17 cellular contexts compared by ENCODE assay signal in the genomic region with DNA sequence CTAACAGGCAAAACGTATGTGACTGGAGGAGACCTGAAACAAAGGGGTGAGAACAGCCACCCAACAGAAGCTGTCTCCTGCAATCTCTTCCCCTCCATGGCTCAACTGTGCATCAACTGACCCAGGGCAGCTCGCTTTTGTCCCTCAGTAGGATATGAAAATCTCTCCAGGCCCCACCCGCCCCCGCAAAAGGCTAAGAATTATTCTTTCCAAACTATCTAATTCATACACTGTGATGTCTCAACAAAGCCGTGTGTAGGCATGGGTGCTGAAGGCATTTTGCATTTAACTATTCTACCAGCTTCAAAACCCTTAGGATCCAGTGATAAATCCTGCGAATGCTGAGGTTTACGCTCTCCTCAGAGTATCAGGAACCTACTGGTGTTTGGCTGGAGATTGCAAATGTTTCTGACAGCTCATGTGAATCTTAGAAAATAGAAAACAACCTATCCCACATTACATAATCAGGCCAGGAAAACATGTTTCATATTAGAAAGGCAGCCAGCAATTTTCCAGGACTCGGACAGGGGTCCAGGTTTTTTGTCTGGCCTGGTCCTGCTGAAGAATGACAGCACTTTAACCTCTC. TPM values are rescaled to one million over a fixed set of nuclear protein-coding genes. Genes with fewer than 3 reads are reported as not detected.
DNase-seq lines count a peak whose midpoint lies in the region; ATAC-seq and TF ChIP-seq lines count a peak whose summit lies in the region.
"Had no signal": no experiment of that assay in that cellular context is flagged by ENCODE, and none has a peak within 500 bp of the region (broad histone marks: within the 10 kb centered on the region; RNA-seq: fewer than 3 reads in every experiment).

No MANE protein-coding gene starts in this region.

- H3K27me3 Mint-ChIP-seq in neural crest cell (ENCODE audit: low read depth) (no peaks in the 10 kb centered on the region), CD14-positive monocyte (ENCODE audit: low read depth in 3 of 3) (peaks cover 0 to 3% (median 0%) of the 10 kb centered on the region in 3 donors)
- H3K27me3 Mint-ChIP-seq: activated CD4-positive, alpha-beta T cell treated with anti-CD3 and anti-CD28 coated beads, Interleukin-2, amount 10 ng/mL, durations not matched to agents 24 days and 14 days had no signal

- H3K27ac ChIP-seq in esophagus squamous epithelium (peak overlapping the region in 3 of 4 donors; percentile 37 to 57 (median 54)), upper lobe of right lung (peak overlapping the region; percentile 37)

- WGBS in esophagus squamous epithelium, 2 donors, result 82 to 85% methylated on average over 5 to 8 of the region's 8 CpGs

- TF ChIP-seq POLR2A in esophagus squamous epithelium (IDR thresholded peaks at IDR 0.05) (no peak), GM18505 (IDR thresholded peaks at IDR 0.05; ENCODE audit: borderline replicate concordance, extremely low read depth, insufficient read depth, insufficient read length) (no peak)

- H3K4me3 ChIP-seq in esophagus squamous epithelium (no peak overlapping the region), upper lobe of right lung (no peak overlapping the region)

- intact Hi-C loops in esophagus squamous epithelium (cut with DNase I), result loop anchor here (10.0 kb wide), 1 partner anchor 332 kb away; the partner anchor contains the start of gene INTS6
- intact Hi-C loops in upper lobe of right lung (cut with DNase I), result no loop called here
- intact Hi-C loops in CD14-positive monocyte (cut with micrococcal nuclease), result no loop called here

- TF ChIP-seq CTCF in esophagus squamous epithelium (IDR thresholded peaks at IDR 0.05), result no peak
- no peak for TF ChIP-seq CTCF in neural crest cell (conservative IDR thresholded peaks at IDR 0.05)
- no peak for TF ChIP-seq CTCF in upper lobe of right lung (IDR thresholded peaks at IDR 0.05)
- TF ChIP-seq CTCF in CD14-positive monocyte (IDR thresholded peaks at IDR 0.05), result no peak

- H3K27ac Mint-ChIP-seq in neural crest cell (ENCODE audit: unreplicated experiment), result peak overlapping the region; percentile 91
- H3K27ac Mint-ChIP-seq in CD14-positive monocyte, result peak overlapping the region in 1 of 7 donors; percentile 36
- H3K27ac Mint-ChIP-seq: activated CD4-positive, alpha-beta T cell treated with anti-CD3 and anti-CD28 coated beads, Interleukin-2, amount 10 ng/mL, durations not matched to agents 24 days and 14 days had no signal

- H3K9me3 Mint-ChIP-seq in neural crest cell (no peaks in the 10 kb centered on the region), CD14-positive monocyte (no peaks in the 10 kb centered on the region)

- H3K4me1 Mint-ChIP-seq in neural crest cell (peaks cover 16% of the 10 kb centered on the region), CD14-positive monocyte (peaks cover 3% of the 10 kb centered on the region)

- H3K4me3 Mint-ChIP-seq in neural crest cell (no peak overlapping the region), CD14-positive monocyte (no peak overlapping the region)
- H3K4me3 Mint-ChIP-seq: activated CD4-positive, alpha-beta T cell treated with anti-CD3 and anti-CD28 coated beads, Interleukin-2, amount 10 ng/mL, durations not matched to agents 24 days and 14 days had no signal

- H3K27me3 ChIP-seq in esophagus squamous epithelium, result no peaks in the 10 kb centered on the region
- H3K27me3 ChIP-seq in upper lobe of right lung, result no peaks in the 10 kb centered on the region

- H3K36me3 ChIP-seq in esophagus squamous epithelium (peaks cover 0 to 6% (median 0%) of the 10 kb centered on the region in 3 donors), upper lobe of right lung (no peaks in the 10 kb centered on the region)

- peaks cover 2% of the 10 kb centered on the region for H3K36me3 Mint-ChIP-seq in neural crest cell (ENCODE audit: low read depth)
- H3K36me3 Mint-ChIP-seq in CD14-positive monocyte, result peaks cover 17 to 18% of the 10 kb centered on the region in 2 donors

- no peak for ATAC-seq in upper lobe of right lung
- no peak for ATAC-seq in GM18505 (IDR thresholded peaks at IDR 0.05; ENCODE audit: unreplicated experiment)

- peaks cover 0 to 16% (median 6%) of the 10 kb centered on the region in 3 donors for H3K4me1 ChIP-seq in esophagus squamous epithelium
- H3K4me1 ChIP-seq in upper lobe of right lung, result peaks cover 10% of the 10 kb centered on the region

- H3K9me3 ChIP-seq in esophagus squamous epithelium (no peaks in the 10 kb centered on the region), upper lobe of right lung (no peaks in the 10 kb centered on the region)

- DNase-seq in NCI-H1092 treated with DMSO at 0.1 percent for 48 hours (lab: John Stamatoyannopoulos, UW) (peak; percentile 47), NCI-H1092 (lab: John Stamatoyannopoulos, UW) (no peak), esophagus squamous epithelium (lab: John Stamatoyannopoulos, UW) (no peak), neural crest cell (ENCODE audit: low read depth, low spot score) (no peak), upper lobe of right lung (no peak), CD14-positive monocyte (ENCODE audit: low spot score) (no peak), NCI-H2196 (lab: John Stamatoyannopoulos, UW; ENCODE audit: unreplicated experiment) (no peak)
- DNase-seq: 8988T; activated CD4-positive, alpha-beta T cell treated with anti-CD3 and anti-CD28 coated beads, Interleukin-2, amount 10 ng/mL, durations not matched to agents 24 days and 14 days; central memory CD4-positive, alpha-beta T cell; kidney glomerular epithelial cell; NK-92 treated with Interleukin-12 subunit alpha and Interleukin-12 subunit beta, amount 100 ng/mL, for 24 hours; stimulated activated CD4-positive, alpha-beta T cell treated with anti-CD3 and anti-CD28 coated beads, Interleukin-4, amount 100 ng/mL, for 24 hours; SW 1271 had no signal

RNA-seq across cellular contexts. Expression of gene DHRS12, which starts 17.4 kb away (rescaled TPM):
- total RNA-seq in esophagus squamous epithelium (10 to 100 TPM in 1 of 4 donors, 1 to 10 TPM in 3; 4.7 to 11.3 (median 7.9) TPM), neural crest cell (8.8 and 9.3 TPM in 2 replicates), upper lobe of right lung (14.9 TPM)
- 10 to 100 TPM; 20.0 to 20.2 TPM for polyA plus RNA-seq in CD14-positive monocyte

RNA-seq across cellular contexts. Expression of gene TMEM272, which starts 58.5 kb away (rescaled TPM):
- total RNA-seq in esophagus squamous epithelium (not detected), neural crest cell (0.26 TPM in 1 of 2 replicates, not detected in the other), upper lobe of right lung (not detected)
- not detected for polyA plus RNA-seq in CD14-positive monocyte
- total RNA-seq: osteocyte, subcutaneous adipose tissue had no signal
